In genomic region chr3:18745472-18745871, GRCh38 we compare ENCODE assay signal across 12 cellular contexts.
DNase-seq lines count a peak whose midpoint lies in the region; ATAC-seq lines count a peak whose summit lies in the region.
"Had no signal": no experiment of that assay in that cellular context is flagged by ENCODE, and none has a peak within 500 bp of the region (broad histone marks: within the 10 kb centered on the region; RNA-seq: fewer than 3 reads in every experiment).

No MANE protein-coding gene starts in this region.

- ATAC-seq in activated CD8-positive, alpha-beta memory T cell treated with anti-CD3 and anti-CD28 coated beads, Interleukin-2, amount 10 ng/mL, durations not matched to agents 7 days and 5 days: no peak
- peak; percentile 4 for ATAC-seq in activated T-helper 17 cell treated with anti-CD3 and anti-CD28 coated beads, Interleukin-2, amount 50 U/mL, for 72 hours (replicated peaks)
- no peak for ATAC-seq in GM21529 (IDR thresholded peaks at IDR 0.05; ENCODE audit: unreplicated experiment)

- no peak for DNase-seq in activated CD8-positive, alpha-beta memory T cell treated with anti-CD3 and anti-CD28 coated beads, Interleukin-2, amount 10 ng/mL, durations not matched to agents 7 days and 5 days
- no peak for DNase-seq in activated CD8-positive, alpha-beta memory T cell treated with anti-CD3 and anti-CD28 coated beads, Interleukin-2, amount 50 U/mL, for 48 hours
- DNase-seq in MV-4-11 (lab: John Stamatoyannopoulos, UW): peak; percentile 91
- DNase-seq in pons (ENCODE audit: low spot score): peak; percentile 49
- no peak for DNase-seq in dermis blood vessel endothelial cell
- DNase-seq in dedifferentiated amniotic fluid mesenchymal stem cell (ENCODE audit: extremely low spot score): no peak
- DNase-seq: activated CD4-positive, alpha-beta T cell treated with anti-CD3 and anti-CD28 coated beads for 4 hours; DMS153; NCI-H1930; NCI-H82 had no signal

- no peak overlapping the region for H3K4me3 Mint-ChIP-seq in activated CD8-positive, alpha-beta memory T cell treated with anti-CD3 and anti-CD28 coated beads, Interleukin-2, amount 10 ng/mL, durations not matched to agents 7 days and 5 days
- H3K4me3 Mint-ChIP-seq in activated T-helper 17 cell treated with anti-CD3 and anti-CD28 coated beads, Interleukin-2, amount 50 U/mL, for 72 hours: peak overlapping the region; percentile 68

- no peaks in the 10 kb centered on the region for H3K27me3 Mint-ChIP-seq in activated CD8-positive, alpha-beta memory T cell treated with anti-CD3 and anti-CD28 coated beads, Interleukin-2, amount 10 ng/mL, durations not matched to agents 7 days and 5 days
- H3K27me3 Mint-ChIP-seq in activated T-helper 17 cell treated with anti-CD3 and anti-CD28 coated beads, Interleukin-2, amount 50 U/mL, for 72 hours: no peaks in the 10 kb centered on the region

- CTCF ChIA-PET in activated CD8-positive, alpha-beta memory T cell treated with anti-CD3 and anti-CD28 coated beads, Interleukin-2, amount 10 ng/mL, durations not matched to agents 7 days and 5 days (lab: Charles Lee): interaction anchor here (0.7 to 9.5 kb wide), 6 partner anchors 9 to 189 kb away, joined by 3 to 56 read pairs (median 4); no protein-coding TSS in a partner anchor

- peaks cover 17% of the 10 kb centered on the region for H3K36me3 Mint-ChIP-seq in activated CD8-positive, alpha-beta memory T cell treated with anti-CD3 and anti-CD28 coated beads, Interleukin-2, amount 10 ng/mL, durations not matched to agents 7 days and 5 days
- H3K36me3 Mint-ChIP-seq in activated T-helper 17 cell treated with anti-CD3 and anti-CD28 coated beads, Interleukin-2, amount 50 U/mL, for 72 hours (ENCODE audit: low read depth): peaks cover 22% of the 10 kb centered on the region

- peak overlapping the region; percentile 95 for H3K27ac Mint-ChIP-seq in activated CD8-positive, alpha-beta memory T cell treated with anti-CD3 and anti-CD28 coated beads, Interleukin-2, amount 10 ng/mL, durations not matched to agents 7 days and 5 days
- peak overlapping the region; percentile 87 for H3K27ac Mint-ChIP-seq in activated T-helper 17 cell treated with anti-CD3 and anti-CD28 coated beads, Interleukin-2, amount 50 U/mL, for 72 hours

- H3K4me1 Mint-ChIP-seq in activated CD8-positive, alpha-beta memory T cell treated with anti-CD3 and anti-CD28 coated beads, Interleukin-2, amount 10 ng/mL, durations not matched to agents 7 days and 5 days: peaks cover 69% of the 10 kb centered on the region
- peaks cover 56% of the 10 kb centered on the region for H3K4me1 Mint-ChIP-seq in activated T-helper 17 cell treated with anti-CD3 and anti-CD28 coated beads, Interleukin-2, amount 50 U/mL, for 72 hours

- no peaks in the 10 kb centered on the region for H3K9me3 Mint-ChIP-seq in activated CD8-positive, alpha-beta memory T cell treated with anti-CD3 and anti-CD28 coated beads, Interleukin-2, amount 10 ng/mL, durations not matched to agents 7 days and 5 days (ENCODE audit: low read depth)
- peaks cover 3% of the 10 kb centered on the region for H3K9me3 Mint-ChIP-seq in activated T-helper 17 cell treated with anti-CD3 and anti-CD28 coated beads, Interleukin-2, amount 50 U/mL, for 72 hours

Comparison
In these comparisons a context has a peak if more than half of its experiments do, and no peak if none do; other contexts are left out.
1. DNase-seq: peak in MV-4-11 (single experiment) and pons (single experiment); none in activated CD8-positive, alpha-beta memory T cell treated with anti-CD3 and anti-CD28 coated beads, Interleukin-2, amount 10 ng/mL, durations not matched to agents 7 days and 5 days (single experiment), activated CD8-positive, alpha-beta memory T cell treated with anti-CD3 and anti-CD28 coated beads, Interleukin-2, amount 50 U/mL, for 48 hours (single experiment), dermis blood vessel endothelial cell (single experiment) and dedifferentiated amniotic fluid mesenchymal stem cell (single experiment).